ENCODE assay signal across 23 cellular contexts in the genomic region with DNA sequence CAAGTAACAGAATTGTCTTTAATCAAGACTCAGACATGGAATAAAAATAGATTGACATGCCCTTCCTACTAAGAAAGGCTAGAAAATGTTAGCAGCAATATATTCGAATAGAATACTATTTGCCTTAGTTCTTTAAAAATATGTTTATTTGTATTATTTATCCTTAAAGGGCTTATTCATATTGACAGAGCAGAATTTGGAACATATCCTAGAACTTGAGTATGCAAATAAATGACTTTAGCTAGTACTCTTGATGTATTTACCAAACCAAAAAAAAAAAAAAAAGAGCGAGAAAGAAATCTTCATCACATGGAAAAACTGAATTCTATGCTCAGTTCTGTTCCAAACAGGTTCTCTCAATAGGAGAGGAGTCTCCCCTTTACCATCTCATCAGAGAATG.
"Had no signal": no experiment of that assay in that cellular context is flagged by ENCODE, and none has a peak within 500 bp of the region (broad histone marks: within the 10 kb centered on the region; RNA-seq: fewer than 3 reads in every experiment).

No MANE protein-coding gene starts in this region.

- ATAC-seq: HepG2, Panc1, PC-3, T-cell had no signal

- H3K27ac ChIP-seq: RWPE1 had no signal

- DNase-seq: IMR-90, Karpas-422, KG1, MV-4-11, NCI-H1048, NCI-H1105, NCI-H1436 treated with DMSO at 0.1 percent for 48 hours, NCI-H1694, NCI-H187 treated with DMSO at 0.1 percent for 48 hours, NCI-H2081 treated with DMSO at 0.1 percent for 48 hours, NCI-H2171, NCI-H226, NCI-H446, NCI-H510A, NCI-H526, PC-3, SHP77, SK-N-SH, SW 1271, T-cell had no signal
